ENCODE assay signal across 20 cellular contexts in the genomic region with DNA sequence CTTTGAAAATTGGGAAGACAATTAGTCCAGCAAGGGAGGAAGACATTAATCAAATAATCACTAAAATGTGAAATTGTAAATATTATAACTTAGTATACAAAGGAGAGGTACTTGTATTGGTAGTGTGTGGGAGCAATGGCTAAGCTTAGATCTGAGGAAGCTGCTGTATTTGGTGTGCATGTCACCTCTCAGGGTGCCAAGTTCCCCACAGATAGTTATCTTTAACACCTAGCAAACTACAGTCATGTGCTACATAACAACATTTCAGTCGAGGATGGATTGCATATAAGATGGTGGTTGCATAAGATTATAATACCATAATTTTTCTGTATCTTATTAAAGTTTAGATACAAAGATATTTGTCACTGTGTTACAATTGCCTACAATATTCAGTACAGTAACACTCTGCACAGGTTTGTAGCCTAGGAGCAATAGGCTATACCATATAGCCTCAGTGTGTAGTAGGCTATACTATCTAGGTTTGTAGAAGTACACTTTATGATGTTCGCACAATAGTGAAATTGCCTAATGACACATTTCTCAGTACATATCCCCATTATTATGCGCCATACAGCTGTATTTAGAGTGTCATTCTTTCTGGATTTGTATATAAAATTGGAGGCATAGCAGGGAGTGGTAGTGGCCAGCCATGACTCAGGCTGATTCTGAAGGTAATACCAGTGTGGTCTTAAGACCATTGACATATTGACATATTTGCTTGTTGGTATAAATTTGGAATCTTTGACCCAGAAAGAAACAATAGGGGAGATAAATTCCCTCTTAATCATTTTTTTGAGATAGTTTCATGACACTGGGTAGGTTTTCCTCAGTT. TPM values are rescaled to one million over a fixed set of nuclear protein-coding genes. Genes with fewer than 3 reads are reported as not detected.
DNase-seq lines count a peak whose midpoint lies in the region; ATAC-seq, FAIRE-seq and TF ChIP-seq lines count a peak whose summit lies in the region.
"Had no signal": no experiment of that assay in that cellular context is flagged by ENCODE, and none has a peak within 500 bp of the region (broad histone marks: within the 10 kb centered on the region; RNA-seq: fewer than 3 reads in every experiment).

No MANE protein-coding gene starts in this region.

- H3K27me3 ChIP-seq in psoas muscle (ENCODE audit: insufficient read depth in 3 of 3, low read length in 2 of 3) (no peaks in the 10 kb centered on the region), Peyer's patch (no peaks in the 10 kb centered on the region)
- H3K27me3 ChIP-seq: BE2C had no signal

- no peak for TF ChIP-seq POLR2A in Peyer's patch (IDR thresholded peaks at IDR 0.05)

- H3K9me3 ChIP-seq in psoas muscle (no peaks in the 10 kb centered on the region), Peyer's patch (no peaks in the 10 kb centered on the region)
- H3K9me3 ChIP-seq: A549, BE2C had no signal

- H3K36me3 ChIP-seq in psoas muscle (ENCODE audit: insufficient read depth in 1 of 2, low read depth in 1 of 2) (no peaks in the 10 kb centered on the region), Peyer's patch (no peaks in the 10 kb centered on the region)
- H3K36me3 ChIP-seq: BE2C had no signal

- peaks cover 0 to under 1% of the 10 kb centered on the region in 2 donors for H3K4me1 Mint-ChIP-seq in effector memory CD8-positive, alpha-beta T cell (ENCODE audit: low read depth in 2 of 2)
- H3K4me1 Mint-ChIP-seq in stimulated activated effector memory CD8-positive, alpha-beta T cell treated with anti-CD3 and anti-CD28 coated beads, Interleukin-12 subunit alpha, Interleukin-12 subunit beta, amount 100 ng/mL, for 72 hours = no peaks in the 10 kb centered on the region
- H3K4me1 Mint-ChIP-seq: CD4-positive, alpha-beta memory T cell had no signal

- H3K27ac ChIP-seq in psoas muscle (no peak overlapping the region), Peyer's patch (no peak overlapping the region)
- H3K27ac ChIP-seq: A549, C4-2B, GM23248 had no signal

- intact Hi-C loops in psoas muscle (cut with DNase I) = no loop called here

- H3K27me3 Mint-ChIP-seq in effector memory CD8-positive, alpha-beta T cell = no peaks in the 10 kb centered on the region
- H3K27me3 Mint-ChIP-seq: CD4-positive, alpha-beta memory T cell had no signal

- no peak for TF ChIP-seq CTCF in psoas muscle (IDR thresholded peaks at IDR 0.05)
- TF ChIP-seq CTCF in Peyer's patch (IDR thresholded peaks at IDR 0.05) = no peak

- no peaks in the 10 kb centered on the region for H3K9me3 Mint-ChIP-seq in effector memory CD8-positive, alpha-beta T cell
- no peaks in the 10 kb centered on the region for H3K9me3 Mint-ChIP-seq in stimulated activated effector memory CD8-positive, alpha-beta T cell treated with anti-CD3 and anti-CD28 coated beads, Interleukin-12 subunit alpha, Interleukin-12 subunit beta, amount 100 ng/mL, for 72 hours

- no peak overlapping the region for H3K4me3 Mint-ChIP-seq in effector memory CD8-positive, alpha-beta T cell
- H3K4me3 Mint-ChIP-seq in stimulated activated effector memory CD8-positive, alpha-beta T cell treated with anti-CD3 and anti-CD28 coated beads, Interleukin-12 subunit alpha, Interleukin-12 subunit beta, amount 100 ng/mL, for 72 hours = no peak overlapping the region
- H3K4me3 Mint-ChIP-seq: CD4-positive, alpha-beta memory T cell had no signal

- no peak overlapping the region for H3K27ac Mint-ChIP-seq in effector memory CD8-positive, alpha-beta T cell
- no peak overlapping the region for H3K27ac Mint-ChIP-seq in stimulated activated effector memory CD8-positive, alpha-beta T cell treated with anti-CD3 and anti-CD28 coated beads, Interleukin-12 subunit alpha, Interleukin-12 subunit beta, amount 100 ng/mL, for 72 hours
- H3K27ac Mint-ChIP-seq: CD4-positive, alpha-beta memory T cell had no signal

- FAIRE-seq in G401.6 (lab: Jason Lieb, UNC) = peak; percentile 13
- peak; percentile 99 for FAIRE-seq in HTR-8/SVneo (lab: Jason Lieb, UNC)
- FAIRE-seq: A549, D721Med, H54, HepG2 had no signal

- peak; percentile 100 for ATAC-seq in effector memory CD8-positive, alpha-beta T cell (replicated peaks)
- peak; percentile 54 for ATAC-seq in stimulated activated effector memory CD8-positive, alpha-beta T cell treated with anti-CD3 and anti-CD28 coated beads, Interleukin-12 subunit alpha, Interleukin-12 subunit beta, amount 100 ng/mL, for 72 hours
- ATAC-seq in psoas muscle = no peak
- ATAC-seq: A549, HepG2 had no signal

- no peak for DNase-seq in HTR-8/SVneo (ENCODE audit: insufficient read length, low spot score)
- peak; percentile 10 to 18 (median 15) for DNase-seq in effector memory CD8-positive, alpha-beta T cell
- no peak for DNase-seq in stimulated activated effector memory CD8-positive, alpha-beta T cell treated with anti-CD3 and anti-CD28 coated beads, Interleukin-12 subunit alpha, Interleukin-12 subunit beta, amount 100 ng/mL, for 72 hours (ENCODE audit: low spot score in 2 of 2)
- no peak for DNase-seq in psoas muscle
- no peak for DNase-seq in Peyer's patch
- no peak for DNase-seq in NCI-H187 treated with DMSO at 0.1 percent for 48 hours (lab: John Stamatoyannopoulos, UW)
- DNase-seq: BE2C; CD4-positive, alpha-beta memory T cell; COR-L47; DMS153; DMS79 treated with DMSO at 0.1 percent for 48 hours; EL; GF-D8; GM23248 had no signal

- H3K4me1 ChIP-seq in psoas muscle (no peaks in the 10 kb centered on the region), Peyer's patch (no peaks in the 10 kb centered on the region)
- H3K4me1 ChIP-seq: A549, BE2C had no signal

- no peaks in the 10 kb centered on the region for H3K36me3 Mint-ChIP-seq in effector memory CD8-positive, alpha-beta T cell (ENCODE audit: insufficient read depth)
- no peaks in the 10 kb centered on the region for H3K36me3 Mint-ChIP-seq in stimulated activated effector memory CD8-positive, alpha-beta T cell treated with anti-CD3 and anti-CD28 coated beads, Interleukin-12 subunit alpha, Interleukin-12 subunit beta, amount 100 ng/mL, for 72 hours
- H3K36me3 Mint-ChIP-seq: CD4-positive, alpha-beta memory T cell had no signal

- WGBS in psoas muscle, 3 donors = 87 to 88% (median 88%) methylated on average over 3 of the region's 3 CpGs

- no peak overlapping the region for H3K4me3 ChIP-seq in psoas muscle
- no peak overlapping the region for H3K4me3 ChIP-seq in Peyer's patch
- H3K4me3 ChIP-seq: A549, GM23248 had no signal

RNA-seq across cellular contexts. Expression of a gene that starts 55.8 kb away (rescaled TPM):
- total RNA-seq in psoas muscle (1 to 10 TPM; 2.2 to 7.2 (median 2.5) TPM), Peyer's patch (100 to 1,000 TPM in 1 of 4 donors, 10 to 100 TPM in 3; 12.6 to 103 (median 33.1) TPM)
- polyA plus RNA-seq in psoas muscle = 1 to 10 TPM in 2 of 3 donors, under 1 TPM in 1; 0.60 to 1.4 (median 1.3) TPM

RNA-seq across cellular contexts. Expression of a gene that starts 59.0 kb away (rescaled TPM):
- total RNA-seq in psoas muscle (10 to 100 TPM; 14.9 to 18.7 (median 16.4) TPM), Peyer's patch (10 to 100 TPM; 27.5 to 48.7 (median 42.6) TPM)
- polyA plus RNA-seq in psoas muscle = 10 to 100 TPM in 1 of 3 donors, 1 to 10 TPM in 2; 3.9 to 11.3 (median 3.9) TPM

Comparison
In these comparisons a context has a peak if more than half of its experiments do, and no peak if none do; other contexts are left out.
1. DNase-seq: peak in effector memory CD8-positive, alpha-beta T cell (3 of 3); none in HTR-8/SVneo (single experiment), stimulated activated effector memory CD8-positive, alpha-beta T cell treated with anti-CD3 and anti-CD28 coated beads, Interleukin-12 subunit alpha, Interleukin-12 subunit beta, amount 100 ng/mL, for 72 hours (0 of 2), psoas muscle (0 of 2), Peyer's patch (0 of 3) and NCI-H187 treated with DMSO at 0.1 percent for 48 hours (single experiment).
2. ATAC-seq: peak in effector memory CD8-positive, alpha-beta T cell (single experiment) and stimulated activated effector memory CD8-positive, alpha-beta T cell treated with anti-CD3 and anti-CD28 coated beads, Interleukin-12 subunit alpha, Interleukin-12 subunit beta, amount 100 ng/mL, for 72 hours (single experiment); none in psoas muscle (0 of 4).